35 cellular contexts compared by ENCODE assay signal in genomic region chr18:47635416-47635815, GRCh38.
"Had no signal": no experiment of that assay in that cellular context is flagged by ENCODE, and none has a peak within 500 bp of the region (broad histone marks: within the 10 kb centered on the region; RNA-seq: fewer than 3 reads in every experiment).

No MANE protein-coding gene starts in this region.

- H3K27ac ChIP-seq: adrenal gland, body of pancreas, brain microvascular endothelial cell, breast epithelium, VCaP had no signal

- DNase-seq: activated B cell treated with CpG ODN at 0.5 μM for 24 hours; activated CD4-positive, alpha-beta memory T cell treated with anti-CD3 and anti-CD28 coated beads for 36 hours; activated CD4-positive, alpha-beta T cell treated with anti-CD3 and anti-CD28 coated beads for 4 hours; activated CD4-positive, alpha-beta T cell treated with anti-CD3 and anti-CD28 coated beads, Interleukin-2, amount 10 ng/mL, durations not matched to agents 24 days and 14 days; activated CD4-positive, alpha-beta T cell treated with anti-CD3 and anti-CD28 coated beads, Interleukin-2, amount 50 U/mL, for 1 hour; activated CD4-positive, alpha-beta T cell treated with anti-CD3 and anti-CD28 coated beads, Interleukin-2, amount 50 U/mL, for 4 hours; activated CD4-positive, CD25-positive, alpha-beta regulatory T cell treated with anti-CD3 and anti-CD28 coated beads, Interleukin-2, amount 50 U/mL, for 72 hours; activated CD8-positive, alpha-beta memory T cell treated with anti-CD3 and anti-CD28 coated beads, Interleukin-2, amount 50 U/mL, for 4 hours; activated CD8-positive, alpha-beta T cell treated with anti-CD3 and anti-CD28 coated beads for 36 hours; activated effector memory CD4-positive, alpha-beta T cell treated with anti-CD3 and anti-CD28 coated beads, Interleukin-2, amount 50 U/mL, for 16 hours; activated gamma-delta T cell treated with Interleukin-2 at 50 U/mL for 16 hours; activated naive CD4-positive, alpha-beta T cell; activated naive CD4-positive, alpha-beta T cell treated with anti-CD3 and anti-CD28 coated beads for 36 hours; activated naive CD4-positive, alpha-beta T cell treated with anti-CD3 and anti-CD28 coated beads, Interleukin-2, amount 50 U/mL, for 16 hours; activated naive CD8-positive, alpha-beta T cell treated with anti-CD3 and anti-CD28 coated beads for 36 hours; activated T-cell treated with anti-CD3 and anti-CD28 coated beads for 4 hours; activated T-cell treated with anti-CD3 and anti-CD28 coated beads, Interleukin-2, amount 50 U/mL, for 1 hour; activated T-cell treated with anti-CD3 and anti-CD28 coated beads, Interleukin-2, amount 50 U/mL, for 4 hours; activated T-cell treated with anti-CD3 and anti-CD28 coated beads, Interleukin-2, amount 50 U/mL, for 72 hours; adrenal gland; amniotic stem cell; aorta; body of pancreas; brain microvascular endothelial cell; caudate nucleus; SW 1271; T-helper 1 cell; T-helper 2 cell; T-helper 9 cell had no signal

- H3K9me3 ChIP-seq: adrenal gland, body of pancreas, breast epithelium had no signal

- H3K36me3 ChIP-seq: adrenal gland, brain microvascular endothelial cell, breast epithelium had no signal

- FAIRE-seq: astrocyte, TTC549 had no signal

- H3K27me3 ChIP-seq: adrenal gland, body of pancreas, brain microvascular endothelial cell, breast epithelium had no signal

- ATAC-seq: activated CD8-positive, alpha-beta T cell treated with anti-CD3 and anti-CD28 coated beads for 36 hours; activated naive CD4-positive, alpha-beta T cell treated with anti-CD3 and anti-CD28 coated beads, Interleukin-2, amount 50 U/mL, for 72 hours; activated T-cell treated with anti-CD3 and anti-CD28 coated beads, Interleukin-2, amount 50 U/mL, for 4 hours; activated T-cell treated with anti-CD3 and anti-CD28 coated beads, Interleukin-2, amount 50 U/mL, for 72 hours; activated T-helper 17 cell treated with anti-CD3 and anti-CD28 coated beads, Interleukin-2, amount 50 U/mL, for 72 hours; body of pancreas had no signal

- H3K4me1 ChIP-seq: adrenal gland, body of pancreas, breast epithelium had no signal

- H3K4me3 ChIP-seq: adrenal gland, body of pancreas, breast epithelium had no signal
